ENCODE assay signal across 18 cellular contexts in genomic region chr5:10538789-10539684, GRCh38. TPM values are rescaled to one million over a fixed set of nuclear protein-coding genes. Genes with fewer than 3 reads are reported as not detected.
A peak's percentile ranks its signal among the peaks of the same experiment; 100 is the strongest.
DNase-seq lines count a peak whose midpoint lies in the region; ATAC-seq and TF ChIP-seq lines count a peak whose summit lies in the region.
"Had no signal": no experiment of that assay in that cellular context is flagged by ENCODE, and none has a peak within 500 bp of the region (broad histone marks: within the 10 kb centered on the region; RNA-seq: fewer than 3 reads in every experiment).

No MANE protein-coding gene starts in this region.

- no peak overlapping the region for H3K9ac ChIP-seq in BLaER1

- no peak overlapping the region for H3K4me3 ChIP-seq in BLaER1
- no peak overlapping the region for H3K4me3 ChIP-seq in dorsolateral prefrontal cortex
- no peak overlapping the region for H3K4me3 ChIP-seq in ascending aorta
- H3K4me3 ChIP-seq: hepatocyte, right atrium auricular region, stomach had no signal

- intact Hi-C loops in dorsolateral prefrontal cortex (cut with DNase I) (loop anchor here in 1 of 2 donors (5.0 kb wide), 1 partner anchor 82 kb away; no protein-coding TSS in a partner anchor), ascending aorta (cut with DNase I) (no loop called here)

- peaks cover 35% of the 10 kb centered on the region for H3K27me3 Mint-ChIP-seq in activated T-helper 17 cell treated with anti-CD3 and anti-CD28 coated beads, Interleukin-2, amount 50 U/mL, for 72 hours

- no peaks in the 10 kb centered on the region for H3K27me3 ChIP-seq in BLaER1
- H3K27me3 ChIP-seq in dorsolateral prefrontal cortex: no peaks in the 10 kb centered on the region
- no peaks in the 10 kb centered on the region for H3K27me3 ChIP-seq in ascending aorta
- H3K27me3 ChIP-seq: hepatocyte, right atrium auricular region had no signal

- H3K4me3 Mint-ChIP-seq in activated T-helper 17 cell treated with anti-CD3 and anti-CD28 coated beads, Interleukin-2, amount 50 U/mL, for 72 hours: no peak overlapping the region
- H3K4me3 Mint-ChIP-seq: activated naive CD4-positive, alpha-beta T cell treated with anti-CD3 and anti-CD28 coated beads for 36 hours had no signal

- TF ChIP-seq CTCF in dorsolateral prefrontal cortex (IDR thresholded peaks at IDR 0.05 in 54 of 56, conservative IDR thresholded peaks at IDR 0.05 in 2 of 56; ENCODE audit: low read depth in 1 of 56, partially characterized antibody in 56 of 56) (no peak), ascending aorta (IDR thresholded peaks at IDR 0.05) (no peak)

- peak overlapping the region; percentile 88; the same call in 1 of the 2 replicates for H3K4me2 ChIP-seq in BLaER1
- H3K4me2 ChIP-seq: hepatocyte had no signal

- no peaks in the 10 kb centered on the region for H3K9me3 Mint-ChIP-seq in activated T-helper 17 cell treated with anti-CD3 and anti-CD28 coated beads, Interleukin-2, amount 50 U/mL, for 72 hours
- H3K9me3 Mint-ChIP-seq: activated naive CD4-positive, alpha-beta T cell treated with anti-CD3 and anti-CD28 coated beads for 36 hours; nephron had no signal

- H3K9me3 ChIP-seq in BLaER1: no peaks in the 10 kb centered on the region
- no peaks in the 10 kb centered on the region for H3K9me3 ChIP-seq in ascending aorta
- H3K9me3 ChIP-seq: right atrium auricular region, stomach had no signal

- no peak for ATAC-seq in activated T-helper 17 cell treated with anti-CD3 and anti-CD28 coated beads, Interleukin-2, amount 50 U/mL, for 72 hours (replicated peaks)

- H3K4me1 ChIP-seq in BLaER1 (peaks cover 29% of the 10 kb centered on the region), ascending aorta (peaks cover 0 to 3% of the 10 kb centered on the region in 2 donors)

- peaks cover 5% of the 10 kb centered on the region for H3K4me1 Mint-ChIP-seq in activated T-helper 17 cell treated with anti-CD3 and anti-CD28 coated beads, Interleukin-2, amount 50 U/mL, for 72 hours

- no peak overlapping the region for H3K27ac ChIP-seq in BLaER1
- peak overlapping the region in 54 of 59 donors; percentile 11 to 94 (median 76) for H3K27ac ChIP-seq in dorsolateral prefrontal cortex
- H3K27ac ChIP-seq in ascending aorta: no peak overlapping the region
- H3K27ac ChIP-seq: hepatocyte, right atrium auricular region, stomach had no signal

- H3K36me3 Mint-ChIP-seq in activated T-helper 17 cell treated with anti-CD3 and anti-CD28 coated beads, Interleukin-2, amount 50 U/mL, for 72 hours (ENCODE audit: low read depth): no peaks in the 10 kb centered on the region

- DNase-seq in NOMO-1 (lab: John Stamatoyannopoulos, UW; ENCODE audit: unreplicated experiment in 2 of 2) (peak; percentile 28 to 33), dorsolateral prefrontal cortex (peak in 7 of 10 donors; percentile 40 to 73 (median 62)), occipital lobe (lab: John Stamatoyannopoulos, UW) (peak; percentile 59), ascending aorta (ENCODE audit: low spot score in 2 of 2) (no peak), epidermal melanocyte (ENCODE audit: insufficient read length, low spot score) (no peak), hepatic stellate cell (ENCODE audit: low spot score) (no peak)
- DNase-seq: activated CD4-positive, alpha-beta T cell treated with anti-CD3 and anti-CD28 coated beads for 4 hours; activated naive CD4-positive, alpha-beta T cell treated with anti-CD3 and anti-CD28 coated beads for 36 hours; COR-L47; MM.1S; NCI-H187 treated with DMSO at 0.1 percent for 48 hours; SHP77 treated with DMSO at 0.1 percent for 48 hours; stomach had no signal

- no peaks in the 10 kb centered on the region for H3K36me3 ChIP-seq in BLaER1
- H3K36me3 ChIP-seq in ascending aorta: no peaks in the 10 kb centered on the region
- H3K36me3 ChIP-seq: right atrium auricular region, stomach had no signal

- H3K27ac Mint-ChIP-seq in activated T-helper 17 cell treated with anti-CD3 and anti-CD28 coated beads, Interleukin-2, amount 50 U/mL, for 72 hours: no peak overlapping the region
- H3K27ac Mint-ChIP-seq: activated naive CD4-positive, alpha-beta T cell treated with anti-CD3 and anti-CD28 coated beads for 36 hours had no signal

- H4K20me1 ChIP-seq in BLaER1: no peaks in the 10 kb centered on the region

RNA-seq across cellular contexts. Expression of gene ANKRD33B, which starts 24.8 kb away (rescaled TPM):
- 10 to 100 TPM; 10.4 to 61.6 (median 31.4) TPM for total RNA-seq in dorsolateral prefrontal cortex
- 4.2 TPM for total RNA-seq in occipital lobe
- total RNA-seq in ascending aorta: 7.2 TPM
- total RNA-seq in activated T-helper 17 cell treated with anti-CD3 and anti-CD28 coated beads, Interleukin-2, amount 50 U/mL, for 72 hours: 10 to 100 TPM in 1 of 2 donors, 1 to 10 TPM in 1; 7.8 to 12.2 TPM

Comparison
In these comparisons a context has a peak if more than half of its experiments do, and no peak if none do; other contexts are left out.
1. H3K27ac ChIP-seq: peak in dorsolateral prefrontal cortex (54 of 59); none in BLaER1 (single experiment) and ascending aorta (0 of 2).
2. DNase-seq: peak in NOMO-1 (2 of 2), dorsolateral prefrontal cortex (7 of 10) and occipital lobe (single experiment); none in ascending aorta (0 of 2), epidermal melanocyte (single experiment) and hepatic stellate cell (single experiment).